Comparison of ENCODE assay signal across 25 cellular contexts in genomic region chr3:141148169-141148568, GRCh38.
DNase-seq lines count a peak whose midpoint lies in the region; ATAC-seq, FAIRE-seq and TF ChIP-seq lines count a peak whose summit lies in the region.
"Had no signal": no experiment of that assay in that cellular context is flagged by ENCODE, and none has a peak within 500 bp of the region (broad histone marks: within the 10 kb centered on the region; RNA-seq: fewer than 3 reads in every experiment).

No MANE protein-coding gene starts in this region.

- TF ChIP-seq RAD21 in HepG2 (CRISPR knock-in tag; IDR thresholded peaks at IDR 0.05) = no peak

- BruUV-seq in HepG2 (replicated peaks; lab: Mats Ljungman, UMichigan) = no TSS peak

- H3K79me2 ChIP-seq in HepG2 (ENCODE audit: insufficient read depth, low read length) = no peaks in the 10 kb centered on the region
- peaks cover 4% of the 10 kb centered on the region for H3K79me2 ChIP-seq in trophoblast cell (ENCODE audit: control insufficient read depth, insufficient read depth, low read length, poor library complexity)

- H3K79me1 ChIP-seq in trophoblast cell (ENCODE audit: low read length) = no peaks in the 10 kb centered on the region

- H3K9me3 Mint-ChIP-seq in nephron progenitor cell = peaks cover 20% of the 10 kb centered on the region
- H3K9me3 Mint-ChIP-seq: CD4-positive, alpha-beta T cell had no signal

- H2BK120ac ChIP-seq in trophoblast cell (ENCODE audit: insufficient read depth, low read length, poor library complexity) = no peak overlapping the region

- no peak overlapping the region for H3K23ac ChIP-seq in trophoblast cell (ENCODE audit: low read length)

- WGBS in HepG2 (ENCODE audit: low lambda C conversion rate) = 45% methylated on average over 6 of the region's 6 CpGs
- WGBS in right lobe of liver (ENCODE audit: insufficient coverage, low coverage, low lambda C conversion rate, missing lambda C conversion rate) = no CpG with 5 or more reads among the region's 6 CpGs
- no CpG with 5 or more reads among the region's 6 CpGs for WGBS in trophoblast cell (ENCODE audit: extremely low coverage, insufficient coverage, insufficient read length)
- 94% methylated on average over 6 of the region's 6 CpGs for WGBS in right cardiac atrium

- in situ Hi-C loops in HepG2 (cut with HindIII; ENCODE audit: extremely low pct_ligation_motif_present, low pct_unique_long_range_greater_than_20kb) = no loop called here

- no peaks in the 10 kb centered on the region for H4K20me1 ChIP-seq in HepG2 (ENCODE audit: insufficient read depth, low read length)
- H4K20me1 ChIP-seq: BLaER1 had no signal

- CTCF ChIA-PET in HepG2 (lab: Yijun Ruan, JAX; ENCODE audit: low intra/inter-chr PET ratio, low total read pairs) = no interaction called here

- peak overlapping the region; percentile 61 for H3K4me2 ChIP-seq in HepG2 (ENCODE audit: low read depth, low read length)
- no peak overlapping the region for H3K4me2 ChIP-seq in trophoblast cell (ENCODE audit: low read length)
- H3K4me2 ChIP-seq: BLaER1 had no signal

- H3K27me3 ChIP-seq in HepG2 (ENCODE audit: control insufficient read depth in 1 of 2, insufficient read depth in 2 of 2, low read length in 2 of 2) (no peaks in the 10 kb centered on the region), right lobe of liver (no peaks in the 10 kb centered on the region), trophoblast cell (ENCODE audit: insufficient read depth, low read length) (no peaks in the 10 kb centered on the region), ascending aorta (no peaks in the 10 kb centered on the region), right cardiac atrium (ENCODE audit: control insufficient read depth, insufficient read depth) (no peaks in the 10 kb centered on the region)
- H3K27me3 ChIP-seq: BLaER1 had no signal

- no peak for FAIRE-seq in HepG2 (lab: Jason Lieb, UNC)
- FAIRE-seq: A204.1, D721Med, GM12878, GM19239, H1 had no signal

- H2BK5ac ChIP-seq in trophoblast cell (ENCODE audit: low read depth, low read length, poor library complexity) = no peak overlapping the region

- no peak overlapping the region for H3K18ac ChIP-seq in trophoblast cell (ENCODE audit: low read length)

- no peaks in the 10 kb centered on the region for H3K36me3 ChIP-seq in HepG2 (replicated peaks in 1 of 2; ENCODE audit: control insufficient read depth in 1 of 2, insufficient read depth in 2 of 2, low read length in 2 of 2)
- no peaks in the 10 kb centered on the region for H3K36me3 ChIP-seq in right lobe of liver
- H3K36me3 ChIP-seq in trophoblast cell (ENCODE audit: control insufficient read depth in 1 of 2, insufficient read depth in 2 of 2, low read length in 2 of 2) = peaks cover 3 to 8% of the 10 kb centered on the region in 2 experiments
- H3K36me3 ChIP-seq in ascending aorta = no peaks in the 10 kb centered on the region
- H3K36me3 ChIP-seq: BLaER1 had no signal

- H2BK12ac ChIP-seq in trophoblast cell (ENCODE audit: low read length) = no peak overlapping the region

- H4K8ac ChIP-seq in trophoblast cell (ENCODE audit: low read depth, low read length) = no peak overlapping the region

- TF ChIP-seq EP300 in HepG2 (IDR thresholded peaks at IDR 0.05; ENCODE audit: low read depth in 2 of 2, low read length in 2 of 2) (no peak), HepG2 (CRISPR knock-in tag; IDR thresholded peaks at IDR 0.05; ENCODE audit: borderline replicate concordance) (no peak)

- H3K4me1 Mint-ChIP-seq in nephron progenitor cell = peaks cover 5% of the 10 kb centered on the region
- H3K4me1 Mint-ChIP-seq: B cell; CD14-positive monocyte; CD8-positive, alpha-beta memory T cell had no signal

- DNase-seq in HepG2 (ENCODE audit: low spot score) (no peak), right lobe of liver (no peak), nephron progenitor cell (no peak), trophoblast cell (peak; percentile 31 to 42), ascending aorta (ENCODE audit: low spot score in 2 of 2) (no peak), right cardiac atrium (no peak)
- DNase-seq: CD4-positive, alpha-beta T cell; CD8-positive, alpha-beta memory T cell; DMS 273 treated with DMSO at 0.1 percent for 48 hours; DMS79; EL; GDM1; GM23248; H7; HCEC 1CT had no signal

- H3K9ac ChIP-seq in HepG2 (ENCODE audit: insufficient read depth, low read depth, low read length) = no peak overlapping the region
- H3K9ac ChIP-seq in trophoblast cell (ENCODE audit: low read length) = no peak overlapping the region
- H3K9ac ChIP-seq: BLaER1, GM23248 had no signal

- H3K14ac ChIP-seq in trophoblast cell (ENCODE audit: low read length) = no peak overlapping the region

- H3K4me3 ChIP-seq in HepG2 (replicated peaks in 1 of 3; ENCODE audit: insufficient read depth in 1 of 3, low read depth in 2 of 3, low read length in 3 of 3) (peak overlapping the region in 1 of 3 experiments; percentile 32; a peak in 1 of 6 replicates), right lobe of liver (no peak overlapping the region), trophoblast cell (ENCODE audit: low read depth, low read length) (no peak overlapping the region), ascending aorta (no peak overlapping the region), right cardiac atrium (ENCODE audit: low read length) (no peak overlapping the region)
- H3K4me3 ChIP-seq: BLaER1, GM12878, GM23248 had no signal

- no peak overlapping the region for H3K4ac ChIP-seq in trophoblast cell (ENCODE audit: low read depth, low read length)

- H3K27me3 Mint-ChIP-seq in nephron progenitor cell (ENCODE audit: low read depth, poor library complexity) = peaks cover 7% of the 10 kb centered on the region

- peak overlapping the region; percentile 56 for H3K27ac Mint-ChIP-seq in nephron progenitor cell
- H3K27ac Mint-ChIP-seq: B cell; CD4-positive, alpha-beta T cell had no signal

- H2AFZ ChIP-seq in HepG2 (ENCODE audit: low read length) (no peak overlapping the region), trophoblast cell (ENCODE audit: insufficient read depth, low read length, poor library complexity) (no peak overlapping the region)
- H2AFZ ChIP-seq: GM23248 had no signal

- intact Hi-C loops in HepG2 (cut with micrococcal nuclease; ENCODE audit: unreplicated experiment) (no loop called here), right lobe of liver (cut with DNase I) (no loop called here), ascending aorta (cut with DNase I) (no loop called here), right cardiac atrium (cut with DNase I) (no loop called here)

- no peak overlapping the region for H4K12ac ChIP-seq in trophoblast cell (ENCODE audit: low read depth, low read length)

- no peak overlapping the region for H4K91ac ChIP-seq in trophoblast cell (ENCODE audit: low read depth, low read length)

- TF ChIP-seq POLR2A in HepG2 (IDR thresholded peaks at IDR 0.05; ENCODE audit: insufficient read depth in 1 of 2, low read depth in 2 of 2, low read length in 2 of 2) (no peak), right lobe of liver (IDR thresholded peaks at IDR 0.05) (no peak)

- H3K9me3 ChIP-seq in HepG2 (ENCODE audit: low read length) = no peaks in the 10 kb centered on the region
- H3K9me3 ChIP-seq in right lobe of liver = no peaks in the 10 kb centered on the region
- H3K9me3 ChIP-seq in trophoblast cell (ENCODE audit: insufficient read depth, low read depth, low read length) = peaks cover 3% of the 10 kb centered on the region
- no peaks in the 10 kb centered on the region for H3K9me3 ChIP-seq in ascending aorta
- H3K9me3 ChIP-seq in right cardiac atrium (ENCODE audit: control insufficient read depth, low read length) = no peaks in the 10 kb centered on the region

- POLR2A ChIA-PET in HepG2 (lab: Yijun Ruan, JAX) = no interaction called here

- TF ChIP-seq CTCF in HepG2 (CRISPR knock-in tag; IDR thresholded peaks at IDR 0.05) (no peak), right lobe of liver (IDR thresholded peaks at IDR 0.05) (no peak), nephron progenitor cell (IDR thresholded peaks at IDR 0.05) (no peak), ascending aorta (IDR thresholded peaks at IDR 0.05) (no peak)

- no peak overlapping the region for H2AK5ac ChIP-seq in trophoblast cell (ENCODE audit: low read length)

- H3K4me1 ChIP-seq in HepG2 (ENCODE audit: insufficient read depth, low read length) (peaks cover 27% of the 10 kb centered on the region), right lobe of liver (no peaks in the 10 kb centered on the region), trophoblast cell (ENCODE audit: control insufficient read depth in 1 of 2, insufficient read depth in 2 of 2, low read length in 2 of 2) (peaks cover 26 to 28% of the 10 kb centered on the region in 2 experiments), ascending aorta (no peaks in the 10 kb centered on the region), right cardiac atrium (ENCODE audit: control insufficient read depth, insufficient read depth, low read length) (peaks cover 4% of the 10 kb centered on the region)
- H3K4me1 ChIP-seq: BLaER1 had no signal

- peaks cover 46% of the 10 kb centered on the region for H3K36me3 Mint-ChIP-seq in nephron progenitor cell (ENCODE audit: low read depth)
- H3K36me3 Mint-ChIP-seq: CD14-positive monocyte had no signal

- ATAC-seq in HepG2 (peak; percentile 30), right lobe of liver (no peak), right cardiac atrium (no peak), HG03039 (IDR thresholded peaks at IDR 0.05; ENCODE audit: unreplicated experiment) (no peak)
- ATAC-seq: GM12878 had no signal

- H3K27ac ChIP-seq in HepG2 (ENCODE audit: extremely low read length, insufficient read depth, low read length) (no peak overlapping the region), right lobe of liver (no peak overlapping the region), trophoblast cell (ENCODE audit: low read depth, low read length) (no peak overlapping the region), ascending aorta (no peak overlapping the region), right cardiac atrium (ENCODE audit: low read length) (no peak overlapping the region)
- H3K27ac ChIP-seq: 22Rv1, BLaER1, GM23248 had no signal

- H3K4me3 Mint-ChIP-seq in nephron progenitor cell = no peak overlapping the region
- H3K4me3 Mint-ChIP-seq: B cell; CD14-positive monocyte; CD4-positive, alpha-beta T cell; CD8-positive, alpha-beta memory T cell had no signal

TF ChIP-seq in HepG2, 621 proteins besides CTCF, POLR2A, EP300 and RAD21 (continues in another document):
- TF ChIP-seq ZNF543 (CRISPR knock-in tag; IDR thresholded peaks at IDR 0.05) = no peak
- TF ChIP-seq ZBTB25 (CRISPR knock-in tag; IDR thresholded peaks at IDR 0.05) = 0 out of 2 replicates have a peak, but pooled peaks have one; percentile 2
- TF ChIP-seq ZNF24 (IDR thresholded peaks at IDR 0.05) = no peak
- peak; percentile 89 for TF ChIP-seq ZNF7 (CRISPR knock-in tag; IDR thresholded peaks at IDR 0.05)
- no peak for TF ChIP-seq YY1 (IDR thresholded peaks at IDR 0.05; ENCODE audit: insufficient read depth, insufficient replicate concordance, low read depth, low read length)

Comparison
In these comparisons a context has a peak if more than half of its experiments do, and no peak if none do; other contexts are left out.
1. DNase-seq: peak in trophoblast cell (2 of 2); none in HepG2 (single experiment), right lobe of liver (0 of 3), nephron progenitor cell (single experiment), ascending aorta (0 of 2) and right cardiac atrium (0 of 3).